1 cellular context compared by ENCODE assay signal in the genomic region with DNA sequence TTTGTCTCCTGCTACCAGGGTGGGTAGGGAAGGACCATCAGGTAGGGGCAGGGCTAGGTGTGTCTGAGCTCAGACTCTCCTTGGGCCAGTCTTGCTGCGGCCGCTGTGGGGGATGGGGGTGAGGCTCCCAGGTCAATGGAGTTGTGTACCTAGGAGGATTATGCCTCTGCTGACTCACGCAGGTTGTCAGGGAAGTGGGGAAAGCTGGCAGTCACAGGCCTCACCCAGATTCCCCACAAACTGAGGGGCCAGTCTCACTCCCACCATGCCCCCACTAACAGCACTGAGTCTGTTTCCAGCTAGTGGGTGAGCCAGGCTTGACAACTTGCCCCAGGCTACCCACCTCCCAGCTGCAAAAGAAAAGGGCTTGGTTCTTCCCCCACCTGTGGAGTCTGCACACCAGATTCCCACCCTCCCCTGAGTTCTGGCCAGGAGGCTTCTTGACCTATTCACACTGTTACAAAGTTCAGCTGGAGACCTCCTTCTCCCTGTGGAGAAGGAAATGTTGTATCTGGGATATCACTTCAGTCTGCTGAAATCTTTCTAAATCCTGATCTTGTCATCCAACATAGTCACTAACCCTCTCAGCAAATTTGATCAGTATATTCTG.
A peak's percentile ranks its signal among the peaks of the same experiment; 100 is the strongest.
TF ChIP-seq lines count a peak whose summit lies in the region.

No MANE protein-coding gene starts in this region.

TF ChIP-seq in H1, 55 proteins besides CTCF, POLR2A, EP300 and RAD21:
- TF ChIP-seq RXRA (IDR thresholded peaks at IDR 0.05; ENCODE audit: insufficient read depth, low read depth, low read length) (0 out of 2 replicates have a peak, but pooled peaks have one; percentile 32), SAP30 (IDR thresholded peaks at IDR 0.05; ENCODE audit: insufficient read depth, insufficient replicate concordance, low read length) (no peak), NANOG (IDR thresholded peaks at IDR 0.05; ENCODE audit: insufficient read depth, low read depth, low read length, poor library complexity, severe bottlenecking) (no peak)
